ENCODE assay signal across 16 cellular contexts in genomic region chr20:31747640-31748039, GRCh38. TPM values are rescaled to one million over a fixed set of nuclear protein-coding genes. Genes with fewer than 3 reads are reported as not detected.
DNase-seq lines count a peak whose midpoint lies in the region; ATAC-seq, FAIRE-seq and TF ChIP-seq lines count a peak whose summit lies in the region.
"Had no signal": no experiment of that assay in that cellular context is flagged by ENCODE, and none has a peak within 500 bp of the region (broad histone marks: within the 10 kb centered on the region; RNA-seq: fewer than 3 reads in every experiment).

No MANE protein-coding gene starts in this region.

- H3K79me2 ChIP-seq in DND-41 (ENCODE audit: insufficient read depth, low read length): peaks cover 97% of the 10 kb centered on the region

- DNase-seq in DND-41 (no peak), LHCN-M2 (ENCODE audit: low read depth) (peak; percentile 67), choroid plexus epithelial cell (ENCODE audit: low read depth) (peak; percentile 50), neural crest cell (ENCODE audit: low read depth, low spot score) (no peak), HTR-8/SVneo (ENCODE audit: insufficient read length, low spot score) (no peak)
- no peak for DNase-seq in stimulated activated CD4-positive, alpha-beta T cell treated with anti-CD3 and anti-CD28 coated beads, Interleukin-2, amount 100 ng/mL, for 24 hours
- DNase-seq in activated effector memory CD4-positive, alpha-beta T cell treated with Interleukin-2 at 50 U/mL for 16 hours: no peak
- DNase-seq: immature natural killer cell; NCI-H1436; NCI-H526; stimulated activated CD4-positive, alpha-beta T cell treated with anti-CD3 and anti-CD28 coated beads, Interleukin-2, amount 100 ng/mL, for 48 hours had no signal

- no peak overlapping the region for H3K27ac ChIP-seq in DND-41 (ENCODE audit: low read length)
- H3K27ac ChIP-seq: C4-2B, gastroesophageal sphincter had no signal

- H3K27me3 ChIP-seq in DND-41 (ENCODE audit: insufficient read depth, low read length, poor library complexity): no peaks in the 10 kb centered on the region
- H3K27me3 ChIP-seq: gastroesophageal sphincter had no signal

- H3K36me3 Mint-ChIP-seq in neural crest cell (ENCODE audit: low read depth): peaks cover 10% of the 10 kb centered on the region
- H3K36me3 Mint-ChIP-seq: immature natural killer cell had no signal

- FAIRE-seq in HTR-8/SVneo (lab: Jason Lieb, UNC): no peak
- FAIRE-seq: GM19239 had no signal

- H4K20me1 ChIP-seq in DND-41 (ENCODE audit: insufficient read depth, low read length): peaks cover 47% of the 10 kb centered on the region

- H2AFZ ChIP-seq in DND-41 (ENCODE audit: low read depth, low read length): no peak overlapping the region

- no peaks in the 10 kb centered on the region for H3K27me3 Mint-ChIP-seq in neural crest cell (ENCODE audit: low read depth)
- H3K27me3 Mint-ChIP-seq: activated T-helper 17 cell treated with anti-CD3 and anti-CD28 coated beads, Interleukin-2, amount 50 U/mL, for 72 hours had no signal

- no peak overlapping the region for H3K4me3 Mint-ChIP-seq in neural crest cell
- H3K4me3 Mint-ChIP-seq: activated T-helper 17 cell treated with anti-CD3 and anti-CD28 coated beads, Interleukin-2, amount 50 U/mL, for 72 hours; immature natural killer cell had no signal

- H3K4me2 ChIP-seq in DND-41 (ENCODE audit: insufficient read depth, low read length): peak overlapping the region; percentile 7; the same call in 1 of the 2 replicates

- no peaks in the 10 kb centered on the region for H3K9me3 ChIP-seq in DND-41 (ENCODE audit: insufficient read depth, low read length, severe bottlenecking)
- H3K9me3 ChIP-seq: gastroesophageal sphincter had no signal

- no peak overlapping the region for H3K4me3 ChIP-seq in DND-41 (ENCODE audit: low read depth in 1 of 2, low read length in 2 of 2)
- H3K4me3 ChIP-seq in choroid plexus epithelial cell (ENCODE audit: low read depth, low read length): no peak overlapping the region
- H3K4me3 ChIP-seq: gastroesophageal sphincter had no signal

- ATAC-seq in DND-41 (ENCODE audit: insufficient read depth, low read depth) (no peak), HG03039 (IDR thresholded peaks at IDR 0.05; ENCODE audit: unreplicated experiment) (no peak)
- ATAC-seq: activated T-helper 17 cell treated with anti-CD3 and anti-CD28 coated beads, Interleukin-2, amount 50 U/mL, for 72 hours; gastroesophageal sphincter had no signal

- peak overlapping the region; percentile 20 for H3K27ac Mint-ChIP-seq in neural crest cell (ENCODE audit: unreplicated experiment)
- H3K27ac Mint-ChIP-seq: activated T-helper 17 cell treated with anti-CD3 and anti-CD28 coated beads, Interleukin-2, amount 50 U/mL, for 72 hours had no signal

- TF ChIP-seq CTCF in DND-41 (IDR thresholded peaks at IDR 0.05; ENCODE audit: borderline replicate concordance, extremely low read depth, low read length, poor library complexity, severe bottlenecking): no peak
- TF ChIP-seq CTCF in choroid plexus epithelial cell (conservative IDR thresholded peaks at IDR 0.05; ENCODE audit: low read depth, low read length): no peak
- TF ChIP-seq CTCF in neural crest cell (conservative IDR thresholded peaks at IDR 0.05): no peak

- H3K4me1 ChIP-seq in DND-41 (ENCODE audit: insufficient read depth, low read length): peaks cover 42% of the 10 kb centered on the region

- H3K36me3 ChIP-seq in DND-41 (ENCODE audit: insufficient read depth, low read length): peaks cover 86% of the 10 kb centered on the region
- H3K36me3 ChIP-seq: gastroesophageal sphincter had no signal

- H3K9ac ChIP-seq in DND-41 (ENCODE audit: low read depth, low read length): no peak overlapping the region

- no peaks in the 10 kb centered on the region for H3K9me3 Mint-ChIP-seq in neural crest cell
- H3K9me3 Mint-ChIP-seq: activated T-helper 17 cell treated with anti-CD3 and anti-CD28 coated beads, Interleukin-2, amount 50 U/mL, for 72 hours; immature natural killer cell had no signal

- H3K4me1 Mint-ChIP-seq in neural crest cell: peaks cover 19% of the 10 kb centered on the region
- H3K4me1 Mint-ChIP-seq: activated T-helper 17 cell treated with anti-CD3 and anti-CD28 coated beads, Interleukin-2, amount 50 U/mL, for 72 hours had no signal

RNA-seq across cellular contexts. Expression of gene TPX2, which starts 8.6 kb away (rescaled TPM):
- total RNA-seq in LHCN-M2 (2014; rRNA removed) (188 and 191 TPM in 2 replicates), neural crest cell (208 and 210 TPM in 2 replicates)
- polyA plus RNA-seq in LHCN-M2 (2012): 62.4 TPM

RNA-seq across cellular contexts. Expression of gene BCL2L1, which starts 25.0 kb away (rescaled TPM):
- total RNA-seq in LHCN-M2 (2014; rRNA removed) (328 and 368 TPM in 2 replicates), neural crest cell (74.3 and 74.8 TPM in 2 replicates)
- polyA plus RNA-seq in LHCN-M2 (2012): 240 TPM

Comparison
In these comparisons a context has a peak if more than half of its experiments do, and no peak if none do; other contexts are left out.
1. DNase-seq: peak in LHCN-M2 (single experiment) and choroid plexus epithelial cell (single experiment); none in DND-41 (single experiment), neural crest cell (single experiment), stimulated activated CD4-positive, alpha-beta T cell treated with anti-CD3 and anti-CD28 coated beads, Interleukin-2, amount 100 ng/mL, for 24 hours (0 of 2), HTR-8/SVneo (single experiment) and activated effector memory CD4-positive, alpha-beta T cell treated with Interleukin-2 at 50 U/mL for 16 hours (single experiment).